ENCODE assay signal across 24 cellular contexts in genomic region chr5:102229685-102230084, GRCh38.
DNase-seq lines count a peak whose midpoint lies in the region; ATAC-seq and TF ChIP-seq lines count a peak whose summit lies in the region.
"Had no signal": no experiment of that assay in that cellular context is flagged by ENCODE, and none has a peak within 500 bp of the region (broad histone marks: within the 10 kb centered on the region; RNA-seq: fewer than 3 reads in every experiment).

No MANE protein-coding gene starts in this region.

- DNase-seq in activated CD4-positive, alpha-beta T cell treated with anti-CD3 and anti-CD28 coated beads for 36 hours = no peak
- DNase-seq in activated CD4-positive, alpha-beta T cell treated with anti-CD3 and anti-CD28 coated beads, Interleukin-2, amount 50 U/mL, for 48 hours = no peak
- DNase-seq in T-helper 2 cell treated with Interferon-gamma antibody and Interleukin-4, amounts not matched to agents 5 μg/mL and 100 μg/mL, for 36 hours (ENCODE audit: low spot score) = no peak
- no peak for DNase-seq in smooth muscle cell (lab: John Stamatoyannopoulos, UW; ENCODE audit: unreplicated experiment)
- no peak for DNase-seq in NCI-H1105 (lab: John Stamatoyannopoulos, UW)
- no peak for DNase-seq in NCI-H2081 (lab: John Stamatoyannopoulos, UW)
- DNase-seq in inferior parietal cortex (ENCODE audit: extremely low spot score) = no peak
- DNase-seq: amygdala; central memory CD4-positive, alpha-beta T cell; DMS 273 treated with DMSO at 0.1 percent for 48 hours; effector CD4-positive, alpha-beta T cell; esophagus squamous epithelium; glutamatergic neuron; GM23248; KG1; NCI-H1417 treated with DMSO at 0.1 percent for 48 hours; NCI-H345; psoas muscle; SHP77; spleen had no signal

- H3K9me3 Mint-ChIP-seq in activated CD4-positive, alpha-beta T cell treated with anti-CD3 and anti-CD28 coated beads for 36 hours (ENCODE audit: low read depth) = no peaks in the 10 kb centered on the region
- H3K9me3 Mint-ChIP-seq in T-helper 2 cell treated with Interferon-gamma antibody and Interleukin-4, amounts not matched to agents 5 μg/mL and 100 μg/mL, for 36 hours = no peaks in the 10 kb centered on the region

- no peaks in the 10 kb centered on the region for H3K27me3 Mint-ChIP-seq in activated CD4-positive, alpha-beta T cell treated with anti-CD3 and anti-CD28 coated beads for 36 hours
- peaks cover 3% of the 10 kb centered on the region for H3K27me3 Mint-ChIP-seq in T-helper 2 cell treated with Interferon-gamma antibody and Interleukin-4, amounts not matched to agents 5 μg/mL and 100 μg/mL, for 36 hours (ENCODE audit: low read depth)

- CTCF ChIA-PET in activated CD4-positive, alpha-beta T cell treated with anti-CD3 and anti-CD28 coated beads for 36 hours (lab: Charles Lee) = interaction anchor here (1.1 kb wide), 1 partner anchor 9 kb away, joined by 3 read pairs; no protein-coding TSS in a partner anchor

- H3K4me3 Mint-ChIP-seq in activated CD4-positive, alpha-beta T cell treated with anti-CD3 and anti-CD28 coated beads for 36 hours = no peak overlapping the region
- H3K4me3 Mint-ChIP-seq in T-helper 2 cell treated with Interferon-gamma antibody and Interleukin-4, amounts not matched to agents 5 μg/mL and 100 μg/mL, for 36 hours = peak overlapping the region; percentile 6

- H3K36me3 Mint-ChIP-seq in activated CD4-positive, alpha-beta T cell treated with anti-CD3 and anti-CD28 coated beads for 36 hours (ENCODE audit: low read depth) = no peaks in the 10 kb centered on the region
- no peaks in the 10 kb centered on the region for H3K36me3 Mint-ChIP-seq in T-helper 2 cell treated with Interferon-gamma antibody and Interleukin-4, amounts not matched to agents 5 μg/mL and 100 μg/mL, for 36 hours (ENCODE audit: low read depth)

- H4K20me1 ChIP-seq in Loucy (ENCODE audit: insufficient read depth, low read length, poor library complexity, severe bottlenecking) = no peaks in the 10 kb centered on the region
- H4K20me1 ChIP-seq in smooth muscle cell (ENCODE audit: low read depth) = no peaks in the 10 kb centered on the region

- POLR2A ChIA-PET in activated CD4-positive, alpha-beta T cell treated with anti-CD3 and anti-CD28 coated beads for 36 hours (lab: Charles Lee) = no interaction called here

- H3K36me3 ChIP-seq in Loucy (ENCODE audit: insufficient read depth, low read length) (no peaks in the 10 kb centered on the region), smooth muscle cell (ENCODE audit: low read depth) (no peaks in the 10 kb centered on the region)
- H3K36me3 ChIP-seq: esophagus squamous epithelium, tibial nerve had no signal

- peaks cover 11% of the 10 kb centered on the region for H3K4me1 ChIP-seq in Loucy (ENCODE audit: insufficient read depth, low read length, poor library complexity, severe bottlenecking)
- H3K4me1 ChIP-seq in smooth muscle cell (ENCODE audit: low read depth) = no peaks in the 10 kb centered on the region
- H3K4me1 ChIP-seq: esophagus squamous epithelium, psoas muscle, spleen, tibial nerve had no signal

- H3K9me2 ChIP-seq in Loucy (replicated peaks; ENCODE audit: low read depth, low read length) = no peaks in the 10 kb centered on the region

- H3K4me1 Mint-ChIP-seq in activated CD4-positive, alpha-beta T cell treated with anti-CD3 and anti-CD28 coated beads for 36 hours = peaks cover 13% of the 10 kb centered on the region
- peaks cover 17% of the 10 kb centered on the region for H3K4me1 Mint-ChIP-seq in T-helper 2 cell treated with Interferon-gamma antibody and Interleukin-4, amounts not matched to agents 5 μg/mL and 100 μg/mL, for 36 hours (ENCODE audit: low read depth)

- no peak overlapping the region for H3K4me3 ChIP-seq in Loucy (ENCODE audit: low read length, poor library complexity, severe bottlenecking)
- H3K4me3 ChIP-seq in smooth muscle cell = no peak overlapping the region
- H3K4me3 ChIP-seq: esophagus squamous epithelium, GM23248, lung, psoas muscle, spleen, tibial nerve had no signal

- H2AFZ ChIP-seq in Loucy (ENCODE audit: low read length) = peak overlapping the region; percentile 95
- H2AFZ ChIP-seq in smooth muscle cell (ENCODE audit: low read depth) = peak overlapping the region; percentile 43
- H2AFZ ChIP-seq: GM23248 had no signal

- H3K9me3 ChIP-seq in Loucy (ENCODE audit: insufficient read depth, low read depth, low read length) (no peaks in the 10 kb centered on the region), smooth muscle cell (replicated peaks; ENCODE audit: low read depth) (no peaks in the 10 kb centered on the region)
- H3K9me3 ChIP-seq: esophagus squamous epithelium, psoas muscle, spleen had no signal

- H3K9ac ChIP-seq in Loucy (ENCODE audit: low read depth, low read length, poor library complexity, severe bottlenecking) (no peak overlapping the region), smooth muscle cell (ENCODE audit: low read depth) (no peak overlapping the region)
- H3K9ac ChIP-seq: GM23248 had no signal

- H3F3A ChIP-seq in Loucy (ENCODE audit: low read depth) = no peaks in the 10 kb centered on the region
- H3F3A ChIP-seq in smooth muscle cell (ENCODE audit: low read depth) = no peaks in the 10 kb centered on the region

- TF ChIP-seq CTCF in Loucy (conservative IDR thresholded peaks at IDR 0.05; ENCODE audit: low read length) = no peak
- TF ChIP-seq CTCF in smooth muscle cell (IDR thresholded peaks at IDR 0.05; ENCODE audit: borderline replicate concordance, insufficient read depth, poor library complexity, severe bottlenecking) = no peak

- peak overlapping the region; percentile 51 for H3K4me2 ChIP-seq in Loucy (ENCODE audit: low read depth, low read length, poor library complexity, severe bottlenecking)
- no peak overlapping the region for H3K4me2 ChIP-seq in smooth muscle cell

- WGBS in smooth muscle cell (ENCODE audit: low lambda C conversion rate) = 60% methylated on average over 1 of the region's 1 CpG

- H3K27me3 ChIP-seq in Loucy (ENCODE audit: insufficient read depth, low read length, poor library complexity, severe bottlenecking) (no peaks in the 10 kb centered on the region), smooth muscle cell (ENCODE audit: low read depth) (no peaks in the 10 kb centered on the region)
- H3K27me3 ChIP-seq: esophagus squamous epithelium, spleen, tibial nerve had no signal

- intact Hi-C loops in activated CD4-positive, alpha-beta T cell treated with anti-CD3 and anti-CD28 coated beads for 36 hours (cut with DNase I, micrococcal nuclease) = loop anchor here in 1 of 2 experiments (10.0 kb wide), 1 partner anchor 255 kb away; no protein-coding TSS in a partner anchor

- ATAC-seq in activated CD4-positive, alpha-beta T cell treated with anti-CD3 and anti-CD28 coated beads for 36 hours = peak; percentile 48
- ATAC-seq: psoas muscle had no signal

- H3K27ac ChIP-seq in smooth muscle cell (ENCODE audit: low read depth) = no peak overlapping the region
- H3K27ac ChIP-seq: C4-2B, esophagus squamous epithelium, GM23248, psoas muscle, spleen, tibial nerve had no signal

- no peak overlapping the region for H3K27ac Mint-ChIP-seq in activated CD4-positive, alpha-beta T cell treated with anti-CD3 and anti-CD28 coated beads for 36 hours
- peak overlapping the region; percentile 33 for H3K27ac Mint-ChIP-seq in T-helper 2 cell treated with Interferon-gamma antibody and Interleukin-4, amounts not matched to agents 5 μg/mL and 100 μg/mL, for 36 hours

- H3K79me2 ChIP-seq in Loucy (ENCODE audit: insufficient read depth, low read length) (no peaks in the 10 kb centered on the region), smooth muscle cell (ENCODE audit: low read depth) (no peaks in the 10 kb centered on the region)
